In genomic region chr22:22906907-22907550, GRCh38 we compare ENCODE assay signal across 1 cellular context.
A peak's percentile ranks its signal among the peaks of the same experiment; 100 is the strongest.
TF ChIP-seq lines count a peak whose summit lies in the region.

No MANE protein-coding gene starts in this region.

TF ChIP-seq in GM12878, 131 proteins besides CTCF, POLR2A, EP300 and RAD21 (continued from another document and continues in another):
- TF ChIP-seq CEBPZ (IDR thresholded peaks at IDR 0.05; ENCODE audit: low read depth, low read length), result no peak
- peak; percentile 4; the same call in 1 of the 2 replicates for TF ChIP-seq PAX5 (IDR thresholded peaks at IDR 0.05; ENCODE audit: borderline replicate concordance, low read depth, low read length)
- TF ChIP-seq POLR2AphosphoS2 (IDR thresholded peaks at IDR 0.05; ENCODE audit: low read depth, low read length), result no peak
- no peak for TF ChIP-seq USF2 (IDR thresholded peaks at IDR 0.05; ENCODE audit: borderline replicate concordance, low read depth, low read length)
- no peak for TF ChIP-seq PRDM15 (CRISPR knock-in tag; IDR thresholded peaks at IDR 0.05)
- TF ChIP-seq ZNF592 (IDR thresholded peaks at IDR 0.05), result no peak
- no peak for TF ChIP-seq TBL1XR1 (IDR thresholded peaks at IDR 0.05; ENCODE audit: low read depth, low read length)
- no peak for TF ChIP-seq SMARCA5 (IDR thresholded peaks at IDR 0.05)
- no peak for TF ChIP-seq ZZZ3 (IDR thresholded peaks at IDR 0.05; ENCODE audit: control insufficient read depth, insufficient read length, low read depth)
- no peak for TF ChIP-seq RBBP5 (conservative IDR thresholded peaks at IDR 0.05)
- no peak for TF ChIP-seq ZBTB11 (CRISPR knock-in tag; IDR thresholded peaks at IDR 0.05)
- TF ChIP-seq HDAC6 (IDR thresholded peaks at IDR 0.05; ENCODE audit: unreplicated experiment), result no peak
- TF ChIP-seq MTA2 (IDR thresholded peaks at IDR 0.05; ENCODE audit: low read depth), result no peak
- TF ChIP-seq ATF7 (IDR thresholded peaks at IDR 0.05; ENCODE audit: low read depth), result no peak
- no peak for TF ChIP-seq EZH2 (IDR thresholded peaks at IDR 0.05; ENCODE audit: borderline replicate concordance, control insufficient read depth, low read depth, low read length)
- no peak for TF ChIP-seq BMI1 (IDR thresholded peaks at IDR 0.05; ENCODE audit: borderline replicate concordance)
- no peak for TF ChIP-seq STAT3 (IDR thresholded peaks at IDR 0.05; ENCODE audit: low read depth, low read length)
- no peak for TF ChIP-seq JUNB (IDR thresholded peaks at IDR 0.05)
- no peak for TF ChIP-seq IKZF1 (conservative IDR thresholded peaks at IDR 0.05)
- TF ChIP-seq ASH2L (IDR thresholded peaks at IDR 0.05; ENCODE audit: borderline replicate concordance, low read depth), result no peak
- no peak for TF ChIP-seq NBN (IDR thresholded peaks at IDR 0.05)
- no peak for TF ChIP-seq NR2C2 (IDR thresholded peaks at IDR 0.05; ENCODE audit: borderline replicate concordance, control insufficient read depth, insufficient read length, low read depth)
- TF ChIP-seq POLR2AphosphoS5 (IDR thresholded peaks at IDR 0.05; ENCODE audit: low read length), result peak; percentile 60; the same call in 1 of the 2 replicates
- no peak for TF ChIP-seq RELB (IDR thresholded peaks at IDR 0.05; ENCODE audit: low read depth)
- TF ChIP-seq ZNF217 (IDR thresholded peaks at IDR 0.05), result no peak
- no peak for TF ChIP-seq LARP7 (IDR thresholded peaks at IDR 0.05)
- TF ChIP-seq SIX5 (IDR thresholded peaks at IDR 0.05; ENCODE audit: low read depth, low read length, severe bottlenecking), result no peak
- TF ChIP-seq BCL3 (IDR thresholded peaks at IDR 0.05; ENCODE audit: borderline replicate concordance, insufficient read depth, low read depth, low read length, poor library complexity, severe bottlenecking), result peak; percentile 40
- no peak for TF ChIP-seq HSF1 (IDR thresholded peaks at IDR 0.05; ENCODE audit: low read depth, low read length)
- no peak for TF ChIP-seq DPF2 (IDR thresholded peaks at IDR 0.05)
- peak; percentile 100 for TF ChIP-seq MTA3 (IDR thresholded peaks at IDR 0.05; ENCODE audit: borderline replicate concordance, low read length)
- TF ChIP-seq RB1 (IDR thresholded peaks at IDR 0.05; ENCODE audit: borderline replicate concordance), result no peak
